In genomic region chr5:95090774-95091173, GRCh38 we compare ENCODE assay signal across 35 cellular contexts.
"Had no signal": no experiment of that assay in that cellular context is flagged by ENCODE, and none has a peak within 500 bp of the region (broad histone marks: within the 10 kb centered on the region; RNA-seq: fewer than 3 reads in every experiment).

No MANE protein-coding gene starts in this region.

- DNase-seq: Kasumi-1, MG63, MM.1S, MV-4-11, NCI-H1048, NCI-H1092, NCI-H1092 treated with DMSO at 0.1 percent for 48 hours, NCI-H1105, NCI-H1105 treated with DMSO at 0.1 percent for 48 hours, NCI-H1417, NCI-H1417 treated with DMSO at 0.1 percent for 48 hours, NCI-H1436, NCI-H1436 treated with DMSO at 0.1 percent for 48 hours, NCI-H146, NCI-H1694, NCI-H1694 treated with DMSO at 0.1 percent for 48 hours, NCI-H187, NCI-H187 treated with DMSO at 0.1 percent for 48 hours, NCI-H1930, NCI-H2029, NCI-H2029 treated with DMSO at 0.1 percent for 48 hours, NCI-H2081, NCI-H2081 treated with DMSO at 0.1 percent for 48 hours, NCI-H2107, NCI-H2171, NCI-H2171 treated with DMSO at 0.1 percent for 48 hours, NCI-H2227 treated with DMSO at 0.1 percent for 48 hours, NCI-H226, NCI-H345, NCI-H446, NCI-H446 treated with DMSO at 0.1 percent for 48 hours, NCI-H510A, NCI-H510A treated with DMSO at 0.1 percent for 48 hours, NCI-H524, NCI-H524 treated with DMSO at 0.1 percent for 48 hours had no signal

- H3K27me3 ChIP-seq: MG63 had no signal

- H3K36me3 ChIP-seq: MG63 had no signal

- H3K4me3 ChIP-seq: MG63 had no signal

- H3K9me3 ChIP-seq: MG63 had no signal
